1 cellular context compared by ENCODE assay signal in the genomic region with DNA sequence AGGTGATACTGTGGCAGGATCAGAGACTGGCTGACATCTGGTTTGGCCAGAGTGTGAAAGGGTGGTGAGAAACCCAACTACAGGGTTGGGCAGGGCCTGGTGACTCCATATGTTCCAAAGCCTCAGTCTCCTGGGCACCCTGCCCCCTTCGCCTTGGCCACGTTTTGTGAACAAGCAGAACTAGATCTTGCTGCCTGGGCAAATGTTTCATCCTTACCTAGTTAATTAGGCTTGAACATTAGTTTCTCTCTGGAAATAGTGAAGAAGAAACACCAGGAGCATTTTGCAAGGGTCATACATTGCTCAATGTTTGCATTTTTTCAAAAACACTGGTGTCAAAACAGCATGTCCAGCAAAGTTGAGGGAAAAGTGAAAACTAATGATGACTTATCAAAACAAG.
TF ChIP-seq lines count a peak whose summit lies in the region.

No MANE protein-coding gene starts in this region.

TF ChIP-seq in HepG2, 621 proteins besides CTCF, POLR2A, EP300 and RAD21 (continued from another document):
- TF ChIP-seq ZNF569 (CRISPR knock-in tag; IDR thresholded peaks at IDR 0.05; ENCODE audit: borderline replicate concordance) (no peak), NFATC3 (CRISPR knock-in tag; IDR thresholded peaks at IDR 0.05) (no peak), FOXA1 (IDR thresholded peaks at IDR 0.05) (no peak), FOXA1 (CRISPR knock-in tag; IDR thresholded peaks at IDR 0.05) (no peak), EED (CRISPR knock-in tag; IDR thresholded peaks at IDR 0.05) (no peak), CEBPB (IDR thresholded peaks at IDR 0.05; ENCODE audit: borderline replicate concordance, low read depth, low read length) (peak; percentile 66; the same call in 1 of the 2 replicates)
- TF ChIP-seq, protein P1, sequence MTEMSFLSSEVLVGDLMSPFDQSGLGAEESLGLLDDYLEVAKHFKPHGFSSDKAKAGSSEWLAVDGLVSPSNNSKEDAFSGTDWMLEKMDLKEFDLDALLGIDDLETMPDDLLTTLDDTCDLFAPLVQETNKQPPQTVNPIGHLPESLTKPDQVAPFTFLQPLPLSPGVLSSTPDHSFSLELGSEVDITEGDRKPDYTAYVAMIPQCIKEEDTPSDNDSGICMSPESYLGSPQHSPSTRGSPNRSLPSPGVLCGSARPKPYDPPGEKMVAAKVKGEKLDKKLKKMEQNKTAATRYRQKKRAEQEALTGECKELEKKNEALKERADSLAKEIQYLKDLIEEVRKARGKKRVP (CRISPR knock-in tag; IDR thresholded peaks at IDR 0.05) = no peak
- TF ChIP-seq, protein P2, sequence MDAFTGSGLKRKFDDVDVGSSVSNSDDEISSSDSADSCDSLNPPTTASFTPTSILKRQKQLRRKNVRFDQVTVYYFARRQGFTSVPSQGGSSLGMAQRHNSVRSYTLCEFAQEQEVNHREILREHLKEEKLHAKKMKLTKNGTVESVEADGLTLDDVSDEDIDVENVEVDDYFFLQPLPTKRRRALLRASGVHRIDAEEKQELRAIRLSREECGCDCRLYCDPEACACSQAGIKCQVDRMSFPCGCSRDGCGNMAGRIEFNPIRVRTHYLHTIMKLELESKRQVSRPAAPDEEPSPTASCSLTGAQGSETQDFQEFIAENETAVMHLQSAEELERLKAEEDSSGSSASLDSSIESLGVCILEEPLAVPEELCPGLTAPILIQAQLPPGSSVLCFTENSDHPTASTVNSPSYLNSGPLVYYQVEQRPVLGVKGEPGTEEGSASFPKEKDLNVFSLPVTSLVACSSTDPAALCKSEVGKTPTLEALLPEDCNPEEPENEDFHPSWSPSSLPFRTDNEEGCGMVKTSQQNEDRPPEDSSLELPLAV (CRISPR knock-in tag; conservative IDR thresholded peaks at IDR 0.05; ENCODE audit: low read depth) = no peak
- TF ChIP-seq, protein P3, sequence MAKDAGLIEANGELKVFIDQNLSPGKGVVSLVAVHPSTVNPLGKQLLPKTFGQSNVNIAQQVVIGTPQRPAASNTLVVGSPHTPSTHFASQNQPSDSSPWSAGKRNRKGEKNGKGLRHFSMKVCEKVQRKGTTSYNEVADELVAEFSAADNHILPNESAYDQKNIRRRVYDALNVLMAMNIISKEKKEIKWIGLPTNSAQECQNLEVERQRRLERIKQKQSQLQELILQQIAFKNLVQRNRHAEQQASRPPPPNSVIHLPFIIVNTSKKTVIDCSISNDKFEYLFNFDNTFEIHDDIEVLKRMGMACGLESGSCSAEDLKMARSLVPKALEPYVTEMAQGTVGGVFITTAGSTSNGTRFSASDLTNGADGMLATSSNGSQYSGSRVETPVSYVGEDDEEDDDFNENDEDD (CRISPR knock-in tag; IDR thresholded peaks at IDR 0.05; ENCODE audit: borderline replicate concordance) = no peak
